In the genomic region with DNA sequence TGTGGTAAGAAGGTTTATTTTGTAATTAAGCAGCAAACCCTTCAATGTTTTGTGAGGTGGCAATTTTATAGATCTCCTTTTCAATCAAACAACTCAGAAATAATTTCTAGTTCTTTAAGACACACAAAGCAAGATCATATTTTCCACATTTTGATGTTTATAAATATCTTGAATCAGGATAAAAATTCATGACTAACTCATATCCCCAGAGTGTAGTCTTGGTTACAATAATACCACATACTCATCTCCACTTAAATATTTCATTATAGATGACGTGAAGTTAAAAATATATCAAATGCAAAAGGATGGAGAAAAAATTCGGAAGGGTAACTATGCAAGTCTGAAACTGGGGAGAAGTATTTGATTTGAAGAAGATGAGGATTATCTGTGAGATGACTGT, we compare ENCODE assay signal across 21 cellular contexts.
"Had no signal": no experiment of that assay in that cellular context is flagged by ENCODE, and none has a peak within 500 bp of the region (broad histone marks: within the 10 kb centered on the region; RNA-seq: fewer than 3 reads in every experiment).

No MANE protein-coding gene starts in this region.

- H3K36me3 Mint-ChIP-seq: activated naive CD8-positive, alpha-beta T cell treated with anti-CD3 and anti-CD28 coated beads, Interleukin-2, amount 10 ng/mL, durations not matched to agents 7 days and 5 days had no signal

- H3K4me1 Mint-ChIP-seq: activated naive CD8-positive, alpha-beta T cell treated with anti-CD3 and anti-CD28 coated beads, Interleukin-2, amount 10 ng/mL, durations not matched to agents 7 days and 5 days had no signal

- H3K4me3 Mint-ChIP-seq: activated CD8-positive, alpha-beta T cell treated with anti-CD3 and anti-CD28 coated beads for 36 hours; activated naive CD8-positive, alpha-beta T cell treated with anti-CD3 and anti-CD28 coated beads, Interleukin-2, amount 10 ng/mL, durations not matched to agents 7 days and 5 days; activated T-cell treated with anti-CD3 and anti-CD28 coated beads, Interleukin-2, amount 50 U/mL, for 72 hours had no signal

- H3K36me3 ChIP-seq: breast epithelium, Peyer's patch had no signal

- H3K4me1 ChIP-seq: breast epithelium, Peyer's patch had no signal

- H3K27me3 ChIP-seq: breast epithelium, Peyer's patch had no signal

- DNase-seq: activated CD4-positive, alpha-beta T cell treated with anti-CD3 and anti-CD28 coated beads, Interleukin-2, amount 50 U/mL, for 1 hour; activated CD4-positive, CD25-positive, alpha-beta regulatory T cell; activated CD8-positive, alpha-beta memory T cell treated with anti-CD3 and anti-CD28 coated beads, Interleukin-2, amount 50 U/mL, for 4 hours; activated CD8-positive, alpha-beta T cell treated with anti-CD3 and anti-CD28 coated beads for 36 hours; activated gamma-delta T cell treated with Interleukin-2 at 50 U/mL for 16 hours; activated naive CD4-positive, alpha-beta T cell treated with anti-CD3 and anti-CD28 coated beads, Interleukin-2, amount 50 U/mL, for 16 hours; activated naive CD8-positive, alpha-beta T cell treated with anti-CD3 and anti-CD28 coated beads, Interleukin-2, amount 10 ng/mL, durations not matched to agents 7 days and 5 days; activated T-cell treated with anti-CD3 and anti-CD28 coated beads, Interleukin-2, amount 50 U/mL, for 72 hours; aorta; caudate nucleus; MM.1S; NCI-H1105; NCI-H1436; NCI-H187; NCI-H2081; NCI-H510A treated with DMSO at 0.1 percent for 48 hours; Peyer's patch; Right ventricle myocardium superior; T-helper 1 cell had no signal

- H3K27me3 Mint-ChIP-seq: activated CD8-positive, alpha-beta T cell treated with anti-CD3 and anti-CD28 coated beads for 36 hours; activated naive CD8-positive, alpha-beta T cell treated with anti-CD3 and anti-CD28 coated beads, Interleukin-2, amount 10 ng/mL, durations not matched to agents 7 days and 5 days had no signal

- H3K27ac Mint-ChIP-seq: activated CD8-positive, alpha-beta T cell treated with anti-CD3 and anti-CD28 coated beads for 36 hours; activated naive CD8-positive, alpha-beta T cell treated with anti-CD3 and anti-CD28 coated beads, Interleukin-2, amount 10 ng/mL, durations not matched to agents 7 days and 5 days; activated T-cell treated with anti-CD3 and anti-CD28 coated beads, Interleukin-2, amount 50 U/mL, for 72 hours; activated T-helper 2 cell treated with anti-CD3 and anti-CD28 coated beads, Interferon-gamma antibody, Interleukin-2, Interleukin-4, amounts not matched to agents 10 μg/mL and 5 μg/mL and 100 μg/mL, durations not matched to agents 14 hours and 24 hours and 36 hours had no signal

- H3K9me3 ChIP-seq: breast epithelium, Peyer's patch had no signal

- H3K4me3 ChIP-seq: breast epithelium, Peyer's patch had no signal

- H3K9me3 Mint-ChIP-seq: activated T-helper 2 cell treated with anti-CD3 and anti-CD28 coated beads, Interferon-gamma antibody, Interleukin-2, Interleukin-4, amounts not matched to agents 10 μg/mL and 5 μg/mL and 100 μg/mL, durations not matched to agents 14 hours and 24 hours and 36 hours had no signal
